In genomic region chr13:110000534-110001345, GRCh38 we compare ENCODE assay signal across 32 cellular contexts.
DNase-seq lines count a peak whose midpoint lies in the region; ATAC-seq and TF ChIP-seq lines count a peak whose summit lies in the region.
"Had no signal": no experiment of that assay in that cellular context is flagged by ENCODE, and none has a peak within 500 bp of the region (broad histone marks: within the 10 kb centered on the region; RNA-seq: fewer than 3 reads in every experiment).

No MANE protein-coding gene starts in this region.

- no peaks in the 10 kb centered on the region for H3K9me2 ChIP-seq in neural cell (ENCODE audit: insufficient read depth, low read length)

- H4K20me1 ChIP-seq in IMR-90 (ENCODE audit: insufficient read depth, low read length) (no peaks in the 10 kb centered on the region), neural cell (ENCODE audit: insufficient read depth) (no peaks in the 10 kb centered on the region)

- peak overlapping the region; percentile 32 for H3K27ac Mint-ChIP-seq in Caco-2 (ENCODE audit: unreplicated experiment)
- no peak overlapping the region for H3K27ac Mint-ChIP-seq in activated CD4-positive, alpha-beta T cell treated with anti-CD3 and anti-CD28 coated beads, Interleukin-2, amount 10 ng/mL, durations not matched to agents 7 days and 5 days
- H3K27ac Mint-ChIP-seq: activated naive CD8-positive, alpha-beta T cell treated with anti-CD3 and anti-CD28 coated beads, Interleukin-2, amount 10 ng/mL, durations not matched to agents 7 days and 5 days; naive thymus-derived CD4-positive, alpha-beta T cell had no signal

- TF ChIP-seq RAD21 in IMR-90 (IDR thresholded peaks at IDR 0.05; ENCODE audit: low read length) (no peak), neural cell (conservative IDR thresholded peaks at IDR 0.05) (peak; percentile 12)

- H3K4me1 ChIP-seq in Caco-2, result peaks cover 42% of the 10 kb centered on the region
- peaks cover 20% of the 10 kb centered on the region for H3K4me1 ChIP-seq in IMR-90 (ENCODE audit: control insufficient read depth, insufficient read depth, low read length)
- no peaks in the 10 kb centered on the region for H3K4me1 ChIP-seq in BE2C
- H3K4me1 ChIP-seq: ascending aorta, colonic mucosa, prostate gland had no signal

- no peaks in the 10 kb centered on the region for H3K36me3 ChIP-seq in Caco-2 (ENCODE audit: control insufficient read depth, insufficient read depth, low read length)
- H3K36me3 ChIP-seq in IMR-90 (ENCODE audit: control insufficient read depth, insufficient read depth, low read length), result no peaks in the 10 kb centered on the region
- H3K36me3 ChIP-seq in neural cell (ENCODE audit: insufficient read depth, low read length), result no peaks in the 10 kb centered on the region
- no peaks in the 10 kb centered on the region for H3K36me3 ChIP-seq in BE2C
- H3K36me3 ChIP-seq: ascending aorta, colonic mucosa, heart left ventricle, prostate gland, right lobe of liver, tibial artery had no signal

- dilution Hi-C loops in IMR-90 (cut with HindIII; ENCODE audit: low sequenced_read_pairs, unreplicated experiment), result no loop called here

- H3K79me2 ChIP-seq in neural cell (replicated peaks; ENCODE audit: insufficient read depth, low read length), result no peaks in the 10 kb centered on the region

- peak overlapping the region; percentile 63 for H3K18ac ChIP-seq in IMR-90 (ENCODE audit: low read depth, low read length)

- peak overlapping the region; percentile 84 for H3K14ac ChIP-seq in IMR-90 (replicated peaks; ENCODE audit: low read depth, low read length)

- no peak overlapping the region for H3K4me3 ChIP-seq in Caco-2 (ENCODE audit: low read depth, low read length)
- H3K4me3 ChIP-seq in IMR-90 (ENCODE audit: insufficient read depth, low read depth, low read length), result no peak overlapping the region
- H3K4me3 ChIP-seq in neural cell (ENCODE audit: low read length), result peak overlapping the region; percentile 45
- H3K4me3 ChIP-seq in BE2C (ENCODE audit: low read depth, low read length), result no peak overlapping the region
- H3K4me3 ChIP-seq: ascending aorta, colonic mucosa, heart left ventricle, prostate gland, right lobe of liver, tibial artery had no signal

- peak overlapping the region; percentile 96 for H2BK20ac ChIP-seq in IMR-90 (ENCODE audit: low read depth, low read length)

- peaks cover 6% of the 10 kb centered on the region for H3F3A ChIP-seq in neural cell (ENCODE audit: insufficient read depth, low read length, poor library complexity, severe bottlenecking)

- no peak for DNase-seq in Caco-2
- no peak for DNase-seq in IMR-90
- DNase-seq in amniotic epithelial cell (ENCODE audit: low read depth), result peak; percentile 37
- DNase-seq in DMS79 (lab: John Stamatoyannopoulos, UW), result no peak
- DNase-seq in activated CD4-positive, alpha-beta T cell treated with anti-CD3 and anti-CD28 coated beads, Interleukin-2, amount 10 ng/mL, durations not matched to agents 7 days and 5 days, result no peak
- DNase-seq in BE2C, result no peak
- DNase-seq: activated CD4-positive, CD25-positive, alpha-beta regulatory T cell; activated gamma-delta T cell treated with Interleukin-2 at 50 U/mL for 16 hours; activated naive CD8-positive, alpha-beta T cell treated with anti-CD3 and anti-CD28 coated beads, Interleukin-2, amount 10 ng/mL, durations not matched to agents 7 days and 5 days; activated T-cell treated with anti-CD3 and anti-CD28 coated beads, Interleukin-2, amount 50 U/mL, for 4 hours; C1 segment of cervical spinal cord; colonic mucosa; effector CD8-positive, alpha-beta T cell; H7; heart left ventricle; Kasumi-1; MV-4-11; naive thymus-derived CD4-positive, alpha-beta T cell; NCI-H1436 treated with DMSO at 0.1 percent for 48 hours; NCI-H2081 treated with DMSO at 0.1 percent for 48 hours; NCI-H2227 treated with DMSO at 0.1 percent for 48 hours; NCI-H69; right lobe of liver; stimulated activated CD8-positive, alpha-beta memory T cell treated with anti-CD3 and anti-CD28 coated beads, Interleukin-4, amount 100 ng/mL, for 48 hours; T-helper 1 cell; tibial artery had no signal

- peak overlapping the region; percentile 89 for H2AK5ac ChIP-seq in IMR-90 (ENCODE audit: low read depth, low read length)

- H3K79me1 ChIP-seq in IMR-90 (ENCODE audit: low read depth in 1 of 2, low read length in 2 of 2), result no peaks in the 10 kb centered on the region

- WGBS in IMR-90 (ENCODE audit: extremely low coverage in 2 of 2, insufficient read length in 1 of 2), 2 experiments, result 83% methylated on average over 1 of the region's 12 CpGs; no CpG with 5 or more reads in 1 of the 2 experiments

- H3K36me3 Mint-ChIP-seq in Caco-2 (ENCODE audit: insufficient read depth, unreplicated experiment), result no peaks in the 10 kb centered on the region
- no peaks in the 10 kb centered on the region for H3K36me3 Mint-ChIP-seq in activated CD4-positive, alpha-beta T cell treated with anti-CD3 and anti-CD28 coated beads, Interleukin-2, amount 10 ng/mL, durations not matched to agents 7 days and 5 days (ENCODE audit: low read depth)
- H3K36me3 Mint-ChIP-seq: activated naive CD8-positive, alpha-beta T cell treated with anti-CD3 and anti-CD28 coated beads, Interleukin-2, amount 10 ng/mL, durations not matched to agents 7 days and 5 days had no signal

- no peak overlapping the region for H3K4me2 ChIP-seq in IMR-90 (ENCODE audit: low read depth, low read length)
- no peak overlapping the region for H3K4me2 ChIP-seq in neural cell (ENCODE audit: low read length)

- H2BK15ac ChIP-seq in IMR-90 (ENCODE audit: low read depth, low read length), result peak overlapping the region; percentile 83

- peaks cover 43% of the 10 kb centered on the region for H3K4me1 Mint-ChIP-seq in Caco-2 (ENCODE audit: low read depth, unreplicated experiment)
- no peaks in the 10 kb centered on the region for H3K4me1 Mint-ChIP-seq in activated CD4-positive, alpha-beta T cell treated with anti-CD3 and anti-CD28 coated beads, Interleukin-2, amount 10 ng/mL, durations not matched to agents 7 days and 5 days
- H3K4me1 Mint-ChIP-seq: activated naive CD8-positive, alpha-beta T cell treated with anti-CD3 and anti-CD28 coated beads, Interleukin-2, amount 10 ng/mL, durations not matched to agents 7 days and 5 days; naive thymus-derived CD4-positive, alpha-beta T cell had no signal

- H3K9me3 ChIP-seq in Caco-2, result no peaks in the 10 kb centered on the region
- H3K9me3 ChIP-seq in IMR-90 (ENCODE audit: control insufficient read depth, insufficient read depth, low read length), result no peaks in the 10 kb centered on the region
- H3K9me3 ChIP-seq in neural cell (ENCODE audit: low read length), result no peaks in the 10 kb centered on the region
- 0 out of 2 replicates have a peak, but pooled peaks cover 2% of the 10 kb centered on the region for H3K9me3 ChIP-seq in BE2C
- H3K9me3 ChIP-seq: ascending aorta, colonic mucosa, heart left ventricle, prostate gland, right lobe of liver, tibial artery had no signal

- peak; percentile 99 for TF ChIP-seq EP300 in neural cell (conservative IDR thresholded peaks at IDR 0.05; ENCODE audit: poor library complexity, severe bottlenecking)

- in situ Hi-C loops in IMR-90 (cut with MboI; ENCODE audit: low sequenced_read_pairs), result no loop called here

- H2BK120ac ChIP-seq in IMR-90 (ENCODE audit: low read depth, low read length), result peak overlapping the region; percentile 71

- TSS peak; percentile 93 for BruUV-seq in Caco-2 (replicated peaks; lab: Mats Ljungman, UMichigan)
- BruUV-seq in IMR-90 (replicated peaks; lab: Mats Ljungman, UMichigan), result no TSS peak

- H4K5ac ChIP-seq in IMR-90 (ENCODE audit: low read depth, low read length), result peak overlapping the region; percentile 86

- no peaks in the 10 kb centered on the region for H3K27me3 ChIP-seq in Caco-2 (replicated peaks; ENCODE audit: control insufficient read depth, insufficient read depth, low read length)
- H3K27me3 ChIP-seq in IMR-90 (ENCODE audit: control insufficient read depth, insufficient read depth, low read length), result no peaks in the 10 kb centered on the region
- no peaks in the 10 kb centered on the region for H3K27me3 ChIP-seq in neural cell (ENCODE audit: insufficient read depth, low read depth, low read length)
- H3K27me3 ChIP-seq in BE2C, result peaks cover 40% of the 10 kb centered on the region
- H3K27me3 ChIP-seq: ascending aorta, colonic mucosa, right lobe of liver, tibial artery had no signal

- peak overlapping the region; percentile 86 for H3K4ac ChIP-seq in IMR-90 (ENCODE audit: low read depth, low read length)

- intact Hi-C loops in Caco-2 (cut with micrococcal nuclease; ENCODE audit: unreplicated experiment), result loop anchor here (1.0 kb wide), 1 partner anchor 12 kb away; no protein-coding TSS in a partner anchor
- intact Hi-C loops in IMR-90 (cut with micrococcal nuclease), result no loop called here

- no peaks in the 10 kb centered on the region for H3K27me3 Mint-ChIP-seq in Caco-2 (ENCODE audit: insufficient read depth, unreplicated experiment)
- peaks cover 3% of the 10 kb centered on the region for H3K27me3 Mint-ChIP-seq in activated CD4-positive, alpha-beta T cell treated with anti-CD3 and anti-CD28 coated beads, Interleukin-2, amount 10 ng/mL, durations not matched to agents 7 days and 5 days

- H2AK9ac ChIP-seq in IMR-90 (replicated peaks; ENCODE audit: low read depth, low read length, poor library complexity), result peak overlapping the region; percentile 20

- TF ChIP-seq CTCF in Caco-2 (IDR thresholded peaks at IDR 0.05; ENCODE audit: insufficient read depth in 1 of 2, low read depth in 1 of 2, low read length in 1 of 2, severe bottlenecking in 1 of 2, unreplicated experiment in 1 of 2) (no peak), IMR-90 (conservative IDR thresholded peaks at IDR 0.05; ENCODE audit: low read depth, low read length) (no peak), neural cell (IDR thresholded peaks at IDR 0.05; ENCODE audit: poor library complexity, severe bottlenecking) (no peak), BE2C (IDR thresholded peaks at IDR 0.05; ENCODE audit: low read depth, low read length) (no peak)

- POLR2A ChIA-PET in Caco-2 (lab: Charles Lee), result no interaction called here
- POLR2A ChIA-PET in IMR-90 (lab: Charles Lee; ENCODE audit: unreplicated experiment), result no interaction called here
- POLR2A ChIA-PET in activated CD4-positive, alpha-beta T cell treated with anti-CD3 and anti-CD28 coated beads, Interleukin-2, amount 10 ng/mL, durations not matched to agents 7 days and 5 days (lab: Charles Lee), result no interaction called here

- H4K8ac ChIP-seq in IMR-90 (ENCODE audit: low read depth in 2 of 2, low read length in 2 of 2), result peak overlapping the region; percentile 26 to 87

- peak overlapping the region; percentile 52 for H3K4me3 Mint-ChIP-seq in Caco-2 (ENCODE audit: unreplicated experiment)
- H3K4me3 Mint-ChIP-seq in activated CD4-positive, alpha-beta T cell treated with anti-CD3 and anti-CD28 coated beads, Interleukin-2, amount 10 ng/mL, durations not matched to agents 7 days and 5 days, result no peak overlapping the region
- H3K4me3 Mint-ChIP-seq: activated naive CD8-positive, alpha-beta T cell treated with anti-CD3 and anti-CD28 coated beads, Interleukin-2, amount 10 ng/mL, durations not matched to agents 7 days and 5 days; activated T-cell treated with anti-CD3 and anti-CD28 coated beads, Interleukin-2, amount 50 U/mL, for 4 hours; naive thymus-derived CD4-positive, alpha-beta T cell had no signal

- CTCF ChIA-PET in Caco-2 (lab: Charles Lee) (no interaction called here), IMR-90 (lab: Yijun Ruan, JAX) (no interaction called here)
- CTCF ChIA-PET in activated CD4-positive, alpha-beta T cell treated with anti-CD3 and anti-CD28 coated beads, Interleukin-2, amount 10 ng/mL, durations not matched to agents 7 days and 5 days (lab: Charles Lee), result no interaction called here

- H4K91ac ChIP-seq in IMR-90 (ENCODE audit: insufficient read depth, low read depth, low read length), result peak overlapping the region; percentile 95

- H3K9me1 ChIP-seq in IMR-90 (ENCODE audit: insufficient read depth, low read length), result peaks cover 16% of the 10 kb centered on the region

- peak overlapping the region; percentile 76 for H3K23ac ChIP-seq in IMR-90 (ENCODE audit: low read depth, low read length)

- H2AFZ ChIP-seq in IMR-90 (replicated peaks; ENCODE audit: low read length, poor library complexity) (no peak overlapping the region), neural cell (ENCODE audit: low read depth, low read length) (no peak overlapping the region)

- ATAC-seq in IMR-90 (ENCODE audit: low read depth), result no peak
- no peak for ATAC-seq in HG03457 (IDR thresholded peaks at IDR 0.05; ENCODE audit: unreplicated experiment)
- ATAC-seq: activated T-cell treated with anti-CD3 and anti-CD28 coated beads, Interleukin-2, amount 50 U/mL, for 4 hours; heart left ventricle; HepG2; naive thymus-derived CD4-positive, alpha-beta T cell had no signal

- H2BK5ac ChIP-seq in IMR-90 (ENCODE audit: low read depth, low read length, poor library complexity, severe bottlenecking), result peak overlapping the region; percentile 57

- no peak for TF ChIP-seq POLR2A in IMR-90 (IDR thresholded peaks at IDR 0.05; ENCODE audit: low read depth, low read length)

- H3K27ac ChIP-seq in IMR-90 (ENCODE audit: insufficient read depth, low read length) (peak overlapping the region; percentile 75), neural cell (ENCODE audit: low read length) (peak overlapping the region; percentile 46)
- H3K27ac ChIP-seq: ascending aorta, colonic mucosa, epithelial cell of prostate, heart left ventricle, prostate gland, right lobe of liver, tibial artery had no signal

- no peak overlapping the region for H3K9ac ChIP-seq in IMR-90 (ENCODE audit: low read depth, low read length)
- peak overlapping the region; percentile 11 for H3K9ac ChIP-seq in neural cell (ENCODE audit: low read length)

- peak overlapping the region; percentile 31; the same call in 1 of the 2 replicates for H3K56ac ChIP-seq in IMR-90 (ENCODE audit: extremely low read depth, insufficient read depth, low read length)

- peaks cover 15% of the 10 kb centered on the region for H3K9me3 Mint-ChIP-seq in Caco-2 (ENCODE audit: unreplicated experiment)
- H3K9me3 Mint-ChIP-seq in activated CD4-positive, alpha-beta T cell treated with anti-CD3 and anti-CD28 coated beads, Interleukin-2, amount 10 ng/mL, durations not matched to agents 7 days and 5 days, result no peaks in the 10 kb centered on the region
- H3K9me3 Mint-ChIP-seq: activated naive CD8-positive, alpha-beta T cell treated with anti-CD3 and anti-CD28 coated beads, Interleukin-2, amount 10 ng/mL, durations not matched to agents 7 days and 5 days; activated T-cell treated with anti-CD3 and anti-CD28 coated beads, Interleukin-2, amount 50 U/mL, for 4 hours had no signal
